ENCODE assay signal across 8 cellular contexts in the genomic region with DNA sequence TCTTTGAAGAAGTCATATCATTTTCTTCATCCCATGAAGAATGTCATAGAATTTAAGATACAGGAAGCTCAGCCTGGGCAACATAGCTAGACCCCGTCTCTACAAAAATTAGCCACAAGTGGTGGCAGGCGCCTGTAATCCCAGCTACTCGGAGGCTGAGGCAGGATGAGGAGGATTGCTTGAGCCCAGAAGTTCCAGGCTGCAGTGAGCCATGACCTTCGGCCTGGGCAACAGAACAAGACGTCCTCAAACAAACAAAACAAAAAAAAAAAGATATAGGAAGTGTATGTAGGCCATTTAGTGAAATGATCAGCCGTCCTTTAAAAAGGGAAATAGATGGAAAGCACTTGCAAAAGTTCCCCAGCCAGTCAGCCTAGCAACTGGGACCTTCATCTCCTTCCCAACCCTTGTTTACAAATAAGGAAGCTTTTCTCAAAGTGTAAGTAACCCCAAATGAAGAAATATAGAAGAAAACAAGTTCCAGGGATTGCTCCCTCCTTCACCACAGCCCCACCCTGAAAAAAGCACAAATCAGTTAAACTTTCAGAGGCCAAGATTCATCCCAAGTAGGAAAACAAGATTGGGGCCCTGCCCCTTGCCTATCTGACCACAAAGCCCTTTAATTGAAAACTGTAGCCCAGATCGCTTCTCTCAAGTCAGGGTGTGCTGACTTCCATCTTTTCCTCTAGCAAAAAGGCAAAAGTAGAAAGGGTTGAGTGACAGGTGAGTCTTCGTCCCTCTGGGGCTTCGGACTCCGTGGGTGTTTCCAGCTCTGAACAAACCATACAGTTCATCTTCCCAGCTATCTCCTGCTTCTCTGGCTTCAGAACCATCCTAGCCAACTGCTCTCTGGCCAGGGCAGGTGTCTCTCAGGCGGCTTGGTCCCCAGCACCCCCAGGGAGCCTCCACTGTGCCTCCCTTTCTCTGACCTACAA. TPM values are rescaled to one million over a fixed set of nuclear protein-coding genes. Genes with fewer than 3 reads are reported as not detected.
A peak's percentile ranks its signal among the peaks of the same experiment; 100 is the strongest.
DNase-seq lines count a peak whose midpoint lies in the region; ATAC-seq and TF ChIP-seq lines count a peak whose summit lies in the region.

No MANE protein-coding gene starts in this region.

- H3K27ac Mint-ChIP-seq in endodermal cell (no peak overlapping the region), natural killer cell (peak overlapping the region; percentile 62 to 81)

- 81 to 86% methylated on average over 7 to 11 of the region's 11 CpGs for WGBS in endodermal cell (ENCODE audit: insufficient coverage in 1 of 2, insufficient read length in 1 of 2), 2 experiments

- H3K4me1 ChIP-seq in BLaER1 (peaks cover 47% of the 10 kb centered on the region), endodermal cell (ENCODE audit: control insufficient read depth, insufficient read depth, low read length) (peaks cover 11% of the 10 kb centered on the region)

- H3K9me3 Mint-ChIP-seq in endodermal cell (no peaks in the 10 kb centered on the region), natural killer cell (no peaks in the 10 kb centered on the region)

- H3K4me1 Mint-ChIP-seq in endodermal cell: peaks cover 14% of the 10 kb centered on the region
- H3K4me1 Mint-ChIP-seq in natural killer cell: peaks cover 26 to 32% of the 10 kb centered on the region in 2 donors

- H3K9ac ChIP-seq in BLaER1: peak overlapping the region; percentile 80; the same call in 1 of the 2 replicates
- H3K9ac ChIP-seq in endodermal cell (ENCODE audit: extremely low read depth, low read length, poor library complexity, severe bottlenecking): peak overlapping the region; percentile 35

- H3K27me3 ChIP-seq in BLaER1 (peaks cover 4% of the 10 kb centered on the region; the same call in 1 of the 2 replicates), endodermal cell (ENCODE audit: control insufficient read depth, insufficient read depth, low read length, poor library complexity, severe bottlenecking) (peaks cover 13% of the 10 kb centered on the region)

- peak overlapping the region; percentile 94 for H3K4me2 ChIP-seq in BLaER1

- no peaks in the 10 kb centered on the region for H3K9me3 ChIP-seq in BLaER1
- no peaks in the 10 kb centered on the region for H3K9me3 ChIP-seq in endodermal cell (ENCODE audit: control insufficient read depth, low read length)

- H3K36me3 Mint-ChIP-seq in endodermal cell (ENCODE audit: low read depth): no peaks in the 10 kb centered on the region
- no peaks in the 10 kb centered on the region for H3K36me3 Mint-ChIP-seq in natural killer cell

- H4K20me1 ChIP-seq in BLaER1: peaks cover 27% of the 10 kb centered on the region

- H3K4me3 ChIP-seq in BLaER1 (peak overlapping the region; percentile 83), endodermal cell (ENCODE audit: low read length) (peak overlapping the region; percentile 84)

- intact Hi-C loops in natural killer cell (cut with micrococcal nuclease): loop anchor here (5.0 kb wide), 1 partner anchor 70 kb away; the partner anchor contains the start of genes FKBP15 and SLC31A1

- H3K27ac ChIP-seq in BLaER1 (no peak overlapping the region), endodermal cell (ENCODE audit: low read depth, low read length) (no peak overlapping the region)

- peak; percentile 8 for DNase-seq in NOMO-1 treated with dmso at 0.1 percent for 144 hours (lab: John Stamatoyannopoulos, UW; ENCODE audit: unreplicated experiment)
- DNase-seq in endodermal cell: no peak
- DNase-seq in natural killer cell: no peak
- no peak for DNase-seq in NCI-H1092 treated with DMSO at 0.1 percent for 48 hours (lab: John Stamatoyannopoulos, UW)
- no peak for DNase-seq in stimulated activated CD4-positive, alpha-beta T cell treated with anti-CD3 and anti-CD28 coated beads, Interleukin-4, amount 100 ng/mL, for 4 hours

- H3K36me3 ChIP-seq in BLaER1 (peaks cover 1% of the 10 kb centered on the region; the same call in 1 of the 2 replicates), endodermal cell (ENCODE audit: control insufficient read depth, insufficient read depth, low read length) (no peaks in the 10 kb centered on the region)

- H3K27me3 Mint-ChIP-seq in endodermal cell (ENCODE audit: insufficient read depth): peaks cover 21% of the 10 kb centered on the region
- peaks cover 0 to 2% of the 10 kb centered on the region in 2 donors for H3K27me3 Mint-ChIP-seq in natural killer cell (ENCODE audit: low read depth in 2 of 2)

- TF ChIP-seq CTCF in endodermal cell (conservative IDR thresholded peaks at IDR 0.05) (no peak), natural killer cell (IDR thresholded peaks at IDR 0.05) (no peak)

- ATAC-seq in natural killer cell: no peak
- no peak for ATAC-seq in GM21723 (IDR thresholded peaks at IDR 0.05; ENCODE audit: unreplicated experiment)
- ATAC-seq in GM18861 (IDR thresholded peaks at IDR 0.05; ENCODE audit: unreplicated experiment): no peak

- peak overlapping the region; percentile 72 for H3K4me3 Mint-ChIP-seq in endodermal cell
- peak overlapping the region; percentile 86 for H3K4me3 Mint-ChIP-seq in natural killer cell

RNA-seq across cellular contexts. Expression of gene SLC31A2, which starts 1.2 kb away (rescaled TPM):
- total RNA-seq in endodermal cell (1 to 10 TPM; 1.8 to 3.1 TPM), natural killer cell (1 to 10 TPM; 4.9 to 7.9 (median 6.0) TPM)
- polyA plus RNA-seq in endodermal cell (2013, experiment 1 of 2): 2.3 TPM
- polyA plus RNA-seq in endodermal cell (2013, experiment 2 of 2): 2.5 TPM
